ENCODE assay signal across 8 cellular contexts in the genomic region with DNA sequence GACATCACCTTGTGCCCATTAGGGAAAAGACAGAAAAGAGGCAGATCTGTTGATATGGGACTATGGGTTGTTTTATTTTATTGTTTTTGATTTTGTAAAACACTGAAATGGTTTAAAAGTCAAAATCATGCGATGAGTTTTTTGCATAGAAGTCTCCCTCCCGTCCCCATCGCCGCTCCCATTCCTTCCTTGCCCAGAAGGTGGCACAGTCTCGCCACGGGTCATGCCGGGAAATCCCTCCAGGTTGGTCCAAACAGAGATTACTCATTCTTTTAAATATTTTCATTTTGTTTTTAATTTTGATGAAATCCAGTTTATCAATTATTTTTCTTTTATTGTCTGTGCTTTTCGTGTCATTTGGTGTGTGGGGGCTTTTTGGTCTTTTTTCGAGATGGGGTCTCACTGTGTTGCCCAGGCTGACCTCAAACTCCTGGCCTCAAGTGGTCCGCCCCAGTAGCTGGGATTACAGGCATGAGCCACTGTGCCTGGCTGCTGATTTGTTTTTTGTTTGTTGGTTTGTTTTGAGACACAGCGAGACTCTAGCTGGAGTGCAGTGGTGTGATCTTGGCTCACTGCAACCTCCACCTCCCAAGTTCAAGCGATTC. TPM values are rescaled to one million over a fixed set of nuclear protein-coding genes. Genes with fewer than 3 reads are reported as not detected.
DNase-seq lines count a peak whose midpoint lies in the region; ATAC-seq and TF ChIP-seq lines count a peak whose summit lies in the region.

No MANE protein-coding gene starts in this region.

- H3K27me3 ChIP-seq in PC-3 (ENCODE audit: low read length), result no peaks in the 10 kb centered on the region

- no peak overlapping the region for H2AFZ ChIP-seq in PC-3 (ENCODE audit: low read length)

- no peaks in the 10 kb centered on the region for H3K4me1 ChIP-seq in PC-3 (ENCODE audit: insufficient read depth, low read length)

- intact Hi-C loops in PC-3 (cut with micrococcal nuclease), result loop anchor here (1.0 kb wide), 2 partner anchors 41 to 61 kb away; no protein-coding TSS in a partner anchor

- H4K20me1 ChIP-seq in PC-3 (ENCODE audit: low read length), result no peaks in the 10 kb centered on the region

- TF ChIP-seq CTCF in AG10803 (conservative IDR thresholded peaks at IDR 0.05; ENCODE audit: low read length), result peak; percentile 92
- peak; percentile 69 for TF ChIP-seq CTCF in GM12873 (IDR thresholded peaks at IDR 0.05; ENCODE audit: insufficient read depth, low read depth, low read length, missing control alignments)
- TF ChIP-seq CTCF in PC-3 (conservative IDR thresholded peaks at IDR 0.05; ENCODE audit: low read depth, low read length), result peak; percentile 92

- no peaks in the 10 kb centered on the region for H3K36me3 ChIP-seq in PC-3 (ENCODE audit: low read depth, low read length)

- H3K9me3 ChIP-seq in PC-3 (ENCODE audit: low read length), result no peaks in the 10 kb centered on the region

- ATAC-seq in PC-3, result peak; percentile 84
- ATAC-seq in GM18858 (IDR thresholded peaks at IDR 0.05; ENCODE audit: unreplicated experiment), result no peak
- ATAC-seq in GM19328 (IDR thresholded peaks at IDR 0.05; ENCODE audit: unreplicated experiment), result no peak
- no peak for ATAC-seq in GM19397 (IDR thresholded peaks at IDR 0.05; ENCODE audit: unreplicated experiment)

- DNase-seq in AG10803 (ENCODE audit: low read depth) (peak; percentile 53), PC-3 (peak; percentile 79), dermis blood vessel endothelial cell (peak; percentile 84), mucosa of gallbladder (ENCODE audit: low spot score) (peak; percentile 53)

- POLR2A ChIA-PET in PC-3 (lab: Charles Lee; ENCODE audit: unreplicated experiment), result no interaction called here

- H3K9me2 ChIP-seq in PC-3 (replicated peaks; ENCODE audit: low read length), result no peaks in the 10 kb centered on the region

- BruUV-seq in PC-3 (replicated peaks; lab: Mats Ljungman, UMichigan), result no TSS peak

- no peak overlapping the region for H3K4me2 ChIP-seq in PC-3 (ENCODE audit: low read length)

- no peak overlapping the region for H3K27ac ChIP-seq in PC-3 (ENCODE audit: low read length)

- H3K9ac ChIP-seq in PC-3 (ENCODE audit: low read length), result no peak overlapping the region

- no peaks in the 10 kb centered on the region for H3F3A ChIP-seq in PC-3 (ENCODE audit: low read length, unreplicated experiment)

- CTCF ChIA-PET in PC-3 (lab: Charles Lee), result interaction anchor here (0.6 kb wide), 2 partner anchors 13 to 57 kb away, joined by 3 to 6 read pairs; no protein-coding TSS in a partner anchor

- H3K79me2 ChIP-seq in PC-3 (ENCODE audit: low read length), result no peaks in the 10 kb centered on the region

- H3K4me3 ChIP-seq in AG10803 (ENCODE audit: low read length) (no peak overlapping the region), PC-3 (ENCODE audit: low read length) (no peak overlapping the region)

RNA-seq across cellular contexts. Expression of gene PGPEP1, which starts 9.2 kb away (rescaled TPM):
- 9.6 and 11.4 TPM in 2 replicates for total RNA-seq in PC-3 (2014; rRNA removed)
- 28.2 and 29.6 TPM in 2 replicates for total RNA-seq in dermis blood vessel endothelial cell
- 56.6 TPM for total RNA-seq in mucosa of gallbladder

RNA-seq across cellular contexts. Expression of gene LSM4, which starts 26.8 kb away (rescaled TPM):
- total RNA-seq in PC-3 (2014; rRNA removed) (713 and 856 TPM in 2 replicates), dermis blood vessel endothelial cell (88.5 and 185 TPM in 2 replicates), mucosa of gallbladder (92.9 TPM)

RNA-seq across cellular contexts. Expression of gene GDF15, which starts 36.3 kb away (rescaled TPM):
- 84.3 and 105 TPM in 2 replicates for total RNA-seq in PC-3 (2014; rRNA removed)
- 106 and 152 TPM in 2 replicates for total RNA-seq in dermis blood vessel endothelial cell
- 76.0 TPM for total RNA-seq in mucosa of gallbladder

RNA-seq across cellular contexts. Expression of gene LRRC25, which starts 47.8 kb away (rescaled TPM):
- total RNA-seq in PC-3 (2014; rRNA removed), result not detected in 2 replicates
- total RNA-seq in dermis blood vessel endothelial cell, result not detected in 2 replicates
- 7.8 TPM for total RNA-seq in mucosa of gallbladder
